1 cellular context compared by ENCODE assay signal in the genomic region with DNA sequence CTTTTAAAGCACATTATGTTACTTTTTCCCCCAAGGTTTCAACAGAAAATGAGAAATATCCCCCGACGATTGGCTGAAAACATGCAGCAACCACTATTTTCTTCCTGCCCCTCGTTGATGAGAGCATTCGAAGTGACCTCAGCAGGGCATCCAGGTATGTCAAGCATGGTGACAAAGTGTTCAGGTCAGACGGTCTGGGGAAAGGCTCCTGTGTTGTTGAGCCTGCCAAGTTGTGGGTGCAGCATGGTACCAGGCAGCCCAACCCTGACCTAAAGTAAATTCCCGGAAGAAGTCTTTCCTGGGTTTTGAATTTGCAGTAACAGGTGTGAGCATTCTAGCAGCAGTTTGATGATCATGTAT.
TF ChIP-seq lines count a peak whose summit lies in the region.

No MANE protein-coding gene starts in this region.

TF ChIP-seq in SK-N-SH, 30 proteins besides CTCF, POLR2A, EP300 and RAD21 (continued from another document):
- TF ChIP-seq, protein P1, sequence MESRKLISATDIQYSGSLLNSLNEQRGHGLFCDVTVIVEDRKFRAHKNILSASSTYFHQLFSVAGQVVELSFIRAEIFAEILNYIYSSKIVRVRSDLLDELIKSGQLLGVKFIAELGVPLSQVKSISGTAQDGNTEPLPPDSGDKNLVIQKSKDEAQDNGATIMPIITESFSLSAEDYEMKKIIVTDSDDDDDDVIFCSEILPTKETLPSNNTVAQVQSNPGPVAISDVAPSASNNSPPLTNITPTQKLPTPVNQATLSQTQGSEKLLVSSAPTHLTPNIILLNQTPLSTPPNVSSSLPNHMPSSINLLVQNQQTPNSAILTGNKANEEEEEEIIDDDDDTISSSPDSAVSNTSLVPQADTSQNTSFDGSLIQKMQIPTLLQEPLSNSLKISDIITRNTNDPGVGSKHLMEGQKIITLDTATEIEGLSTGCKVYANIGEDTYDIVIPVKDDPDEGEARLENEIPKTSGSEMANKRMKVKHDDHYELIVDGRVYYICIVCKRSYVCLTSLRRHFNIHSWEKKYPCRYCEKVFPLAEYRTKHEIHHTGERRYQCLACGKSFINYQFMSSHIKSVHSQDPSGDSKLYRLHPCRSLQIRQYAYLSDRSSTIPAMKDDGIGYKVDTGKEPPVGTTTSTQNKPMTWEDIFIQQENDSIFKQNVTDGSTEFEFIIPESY (IDR thresholded peaks at IDR 0.05; ENCODE audit: borderline replicate concordance, low read depth), result no peak
- TF ChIP-seq MEF2A (IDR thresholded peaks at IDR 0.05; ENCODE audit: borderline replicate concordance, low read depth), result no peak
- no peak for TF ChIP-seq FOXJ3 (CRISPR knock-in tag; IDR thresholded peaks at IDR 0.05)
